In genomic region chr5:32202394-32202793, GRCh38 we compare ENCODE assay signal across 14 cellular contexts. TPM values are rescaled to one million over a fixed set of nuclear protein-coding genes. Genes with fewer than 3 reads are reported as not detected.
DNase-seq lines count a peak whose midpoint lies in the region; ATAC-seq and TF ChIP-seq lines count a peak whose summit lies in the region.
"Had no signal": no experiment of that assay in that cellular context is flagged by ENCODE, and none has a peak within 500 bp of the region (broad histone marks: within the 10 kb centered on the region; RNA-seq: fewer than 3 reads in every experiment).

No MANE protein-coding gene starts in this region.

- TF ChIP-seq CTCF in AG09309 (IDR thresholded peaks at IDR 0.05; ENCODE audit: control insufficient read depth, insufficient read depth, low read depth, low read length, missing control alignments) = no peak
- TF ChIP-seq CTCF in HEK293 (tag by site-specific recombination; IDR thresholded peaks at IDR 0.05) = no peak
- no peak for TF ChIP-seq CTCF in fibroblast of the aortic adventitia (IDR thresholded peaks at IDR 0.05; ENCODE audit: insufficient read depth, low read length)
- no peak for TF ChIP-seq CTCF in omental fat pad (IDR thresholded peaks at IDR 0.05)

- CTCF ChIA-PET in HEK293 (lab: Yijun Ruan, JAX) = interaction anchor here (0.6 to 0.7 kb wide), 3 partner anchors 16 to 1162 kb away, joined by 3 read pairs; no protein-coding TSS in a partner anchor

- DNase-seq in AG09309 (ENCODE audit: low read depth) (peak; percentile 84), fibroblast of the aortic adventitia (ENCODE audit: low read depth) (peak; percentile 92), omental fat pad (ENCODE audit: low spot score) (no peak), mesenteric fat pad (ENCODE audit: low spot score) (no peak), T-helper 9 cell (no peak)
- no peak for DNase-seq in stimulated activated naive CD4-positive, alpha-beta T cell treated with Interleukin-2 at 50 U/mL for 16 hours (lab: John Stamatoyannopoulos, UW)
- DNase-seq: activated CD4-positive, alpha-beta T cell treated with anti-CD3 and anti-CD28 coated beads for 36 hours; adrenal gland; Caco-2; caudate nucleus; effector CD4-positive, alpha-beta T cell; NCI-H524 treated with DMSO at 0.1 percent for 48 hours had no signal

- H3K4me1 ChIP-seq in HEK293 (ENCODE audit: control insufficient read depth, insufficient read depth, low read length) = peaks cover 4% of the 10 kb centered on the region; the same call in 1 of the 2 replicates

- no peaks in the 10 kb centered on the region for H3K9me3 ChIP-seq in HEK293 (ENCODE audit: control insufficient read depth, insufficient read depth, low read depth, low read length)
- H3K9me3 ChIP-seq: adrenal gland, Caco-2 had no signal

- H3K4me3 ChIP-seq in AG09309 (ENCODE audit: control insufficient read depth, low read depth, low read length) (no peak overlapping the region), HEK293 (ENCODE audit: low read depth, low read length) (no peak overlapping the region), fibroblast of the aortic adventitia (ENCODE audit: low read depth, low read length) (no peak overlapping the region)
- H3K4me3 ChIP-seq: adrenal gland had no signal

- H3K27ac ChIP-seq in HEK293 (ENCODE audit: extremely low read depth, low read depth, low read length) = no peak overlapping the region
- H3K27ac ChIP-seq: adrenal gland had no signal

- POLR2A ChIA-PET in HEK293 (lab: Yijun Ruan, JAX) = no interaction called here

- ATAC-seq in omental fat pad (ENCODE audit: low FRiP score) (peak; percentile 46), HG03521 (IDR thresholded peaks at IDR 0.05; ENCODE audit: unreplicated experiment) (no peak)

- no peaks in the 10 kb centered on the region; a peak in 1 of 3 replicates for H3K36me3 ChIP-seq in HEK293 (ENCODE audit: control insufficient read depth in 2 of 2, insufficient read depth in 1 of 2, low read length in 2 of 2)
- H3K36me3 ChIP-seq: adrenal gland had no signal

TF ChIP-seq in HEK293, 187 proteins besides CTCF, POLR2A, EP300 and RAD21:
- peak; percentile 46 for TF ChIP-seq PRDM6 (tag by site-specific recombination; IDR thresholded peaks at IDR 0.05)
- no peak for TF ChIP-seq ZNF830 (tag by site-specific recombination; IDR thresholded peaks at IDR 0.05; ENCODE audit: low read depth)
TF ChIP-seq in HEK293: peak in this region for 1.

RNA-seq across cellular contexts. Expression of gene GOLPH3, which starts 28.3 kb away (rescaled TPM):
- total RNA-seq in fibroblast of the aortic adventitia (ENCODE audit: low replicate concordance) = 104 and 128 TPM in 2 replicates
- total RNA-seq in omental fat pad = 10 to 100 TPM; 75.3 to 87.2 (median 84.0) TPM
- 120 TPM for total RNA-seq in mesenteric fat pad

Comparison
In these comparisons a context has a peak if more than half of its experiments do, and no peak if none do; other contexts are left out.
1. DNase-seq: peak in AG09309 (single experiment) and fibroblast of the aortic adventitia (single experiment); none in omental fat pad (single experiment), mesenteric fat pad (single experiment), T-helper 9 cell (single experiment) and stimulated activated naive CD4-positive, alpha-beta T cell treated with Interleukin-2 at 50 U/mL for 16 hours (single experiment).